ENCODE assay signal across 17 cellular contexts in genomic region chr20:51490635-51491034, GRCh38. TPM values are rescaled to one million over a fixed set of nuclear protein-coding genes. Genes with fewer than 3 reads are reported as not detected.
DNase-seq lines count a peak whose midpoint lies in the region; ATAC-seq and TF ChIP-seq lines count a peak whose summit lies in the region.
"Had no signal": no experiment of that assay in that cellular context is flagged by ENCODE, and none has a peak within 500 bp of the region (broad histone marks: within the 10 kb centered on the region; RNA-seq: fewer than 3 reads in every experiment).

No MANE protein-coding gene starts in this region.

- no peak for DNase-seq in activated CD4-positive, alpha-beta T cell treated with anti-CD3 and anti-CD28 coated beads, Interleukin-2, amount 10 ng/mL, durations not matched to agents 7 days and 5 days
- DNase-seq in activated CD4-positive, alpha-beta T cell treated with anti-CD3 and anti-CD28 coated beads, Interleukin-2, amount 50 U/mL, for 48 hours: no peak
- DNase-seq in stimulated activated naive CD8-positive, alpha-beta T cell treated with anti-CD3 and anti-CD28 coated beads, Interleukin-15, Interleukin-2, amounts not matched to agents 100 U/mL and 50 U/mL, for 24 hours: no peak
- no peak for DNase-seq in central memory CD8-positive, alpha-beta T cell (ENCODE audit: low spot score in 2 of 2)
- DNase-seq in Calu3 (no peak), AML-193 (lab: John Stamatoyannopoulos, UW) (no peak), SHP77 (lab: John Stamatoyannopoulos, UW) (no peak)
- DNase-seq: 8988T, DND-41, KG1, MV-4-11, NCI-H187 treated with DMSO at 0.1 percent for 48 hours, NCI-H2227 treated with DMSO at 0.1 percent for 48 hours, NCI-H510A treated with DMSO at 0.1 percent for 48 hours, NCI-H774, SHP77 treated with DMSO at 0.1 percent for 48 hours had no signal

- intact Hi-C loops in Calu3 (cut with micrococcal nuclease; ENCODE audit: unreplicated experiment): no loop called here

- H3K4me3 Mint-ChIP-seq in activated CD4-positive, alpha-beta T cell treated with anti-CD3 and anti-CD28 coated beads, Interleukin-2, amount 10 ng/mL, durations not matched to agents 7 days and 5 days: no peak overlapping the region
- no peak overlapping the region for H3K4me3 Mint-ChIP-seq in stimulated activated naive CD8-positive, alpha-beta T cell treated with anti-CD3 and anti-CD28 coated beads, Interleukin-15, Interleukin-2, amounts not matched to agents 100 ng/mL and 50 ng/mL, for 24 hours
- no peak overlapping the region for H3K4me3 Mint-ChIP-seq in central memory CD8-positive, alpha-beta T cell
- H3K4me3 Mint-ChIP-seq in Calu3 (ENCODE audit: low read depth, unreplicated experiment): no peak overlapping the region

- no peak for TF ChIP-seq CTCF in Calu3 (IDR thresholded peaks at IDR 0.05; ENCODE audit: unreplicated experiment)

- POLR2A ChIA-PET in activated CD4-positive, alpha-beta T cell treated with anti-CD3 and anti-CD28 coated beads, Interleukin-2, amount 10 ng/mL, durations not matched to agents 7 days and 5 days (lab: Charles Lee): no interaction called here

- no peaks in the 10 kb centered on the region for H3K27me3 Mint-ChIP-seq in activated CD4-positive, alpha-beta T cell treated with anti-CD3 and anti-CD28 coated beads, Interleukin-2, amount 10 ng/mL, durations not matched to agents 7 days and 5 days
- H3K27me3 Mint-ChIP-seq in stimulated activated naive CD8-positive, alpha-beta T cell treated with anti-CD3 and anti-CD28 coated beads, Interleukin-15, Interleukin-2, amounts not matched to agents 100 ng/mL and 50 ng/mL, for 24 hours: no peaks in the 10 kb centered on the region
- H3K27me3 Mint-ChIP-seq in central memory CD8-positive, alpha-beta T cell: no peaks in the 10 kb centered on the region
- no peaks in the 10 kb centered on the region for H3K27me3 Mint-ChIP-seq in Calu3 (ENCODE audit: unreplicated experiment)

- BruUV-seq in Calu3 (replicated peaks; lab: Mats Ljungman, UMichigan): no TSS peak

- H3K4me1 Mint-ChIP-seq in activated CD4-positive, alpha-beta T cell treated with anti-CD3 and anti-CD28 coated beads, Interleukin-2, amount 10 ng/mL, durations not matched to agents 7 days and 5 days: peaks cover 89% of the 10 kb centered on the region
- H3K4me1 Mint-ChIP-seq in stimulated activated naive CD8-positive, alpha-beta T cell treated with anti-CD3 and anti-CD28 coated beads, Interleukin-15, Interleukin-2, amounts not matched to agents 100 ng/mL and 50 ng/mL, for 24 hours (ENCODE audit: low read depth): peaks cover 90% of the 10 kb centered on the region
- peaks cover 92% of the 10 kb centered on the region for H3K4me1 Mint-ChIP-seq in central memory CD8-positive, alpha-beta T cell
- H3K4me1 Mint-ChIP-seq in Calu3 (ENCODE audit: low read depth, unreplicated experiment): peaks cover 29% of the 10 kb centered on the region

- H3K9me3 Mint-ChIP-seq in activated CD4-positive, alpha-beta T cell treated with anti-CD3 and anti-CD28 coated beads, Interleukin-2, amount 10 ng/mL, durations not matched to agents 7 days and 5 days: no peaks in the 10 kb centered on the region
- H3K9me3 Mint-ChIP-seq in stimulated activated naive CD8-positive, alpha-beta T cell treated with anti-CD3 and anti-CD28 coated beads, Interleukin-15, Interleukin-2, amounts not matched to agents 100 ng/mL and 50 ng/mL, for 24 hours: no peaks in the 10 kb centered on the region
- H3K9me3 Mint-ChIP-seq in central memory CD8-positive, alpha-beta T cell: no peaks in the 10 kb centered on the region
- H3K9me3 Mint-ChIP-seq in Calu3 (ENCODE audit: low read depth, unreplicated experiment): no peaks in the 10 kb centered on the region

- no peak for ATAC-seq in stimulated activated naive CD8-positive, alpha-beta T cell treated with anti-CD3 and anti-CD28 coated beads, Interleukin-15, Interleukin-2, amounts not matched to agents 100 U/mL and 50 U/mL, for 24 hours
- no peak for ATAC-seq in central memory CD8-positive, alpha-beta T cell (replicated peaks; ENCODE audit: extremely low read depth, poor library complexity, severe bottlenecking)

- CTCF ChIA-PET in activated CD4-positive, alpha-beta T cell treated with anti-CD3 and anti-CD28 coated beads, Interleukin-2, amount 10 ng/mL, durations not matched to agents 7 days and 5 days (lab: Charles Lee): interaction anchor here (0.6 to 1.4 kb wide), 3 partner anchors 9 to 678 kb away, joined by 3 read pairs; no protein-coding TSS in a partner anchor
- CTCF ChIA-PET in Calu3 (lab: Charles Lee): interaction anchor here (1.2 kb wide), 1 partner anchor 34 kb away, joined by 3 read pairs; no protein-coding TSS in a partner anchor

- peak overlapping the region; percentile 5 for H3K27ac Mint-ChIP-seq in activated CD4-positive, alpha-beta T cell treated with anti-CD3 and anti-CD28 coated beads, Interleukin-2, amount 10 ng/mL, durations not matched to agents 7 days and 5 days
- peak overlapping the region; percentile 52 for H3K27ac Mint-ChIP-seq in stimulated activated naive CD8-positive, alpha-beta T cell treated with anti-CD3 and anti-CD28 coated beads, Interleukin-15, Interleukin-2, amounts not matched to agents 100 ng/mL and 50 ng/mL, for 24 hours
- peak overlapping the region; percentile 99 for H3K27ac Mint-ChIP-seq in central memory CD8-positive, alpha-beta T cell (ENCODE audit: low read depth)
- no peak overlapping the region for H3K27ac Mint-ChIP-seq in Calu3 (ENCODE audit: unreplicated experiment)

- peaks cover 91% of the 10 kb centered on the region for H3K36me3 Mint-ChIP-seq in activated CD4-positive, alpha-beta T cell treated with anti-CD3 and anti-CD28 coated beads, Interleukin-2, amount 10 ng/mL, durations not matched to agents 7 days and 5 days (ENCODE audit: low read depth)
- peaks cover 75% of the 10 kb centered on the region for H3K36me3 Mint-ChIP-seq in stimulated activated naive CD8-positive, alpha-beta T cell treated with anti-CD3 and anti-CD28 coated beads, Interleukin-15, Interleukin-2, amounts not matched to agents 100 ng/mL and 50 ng/mL, for 24 hours (ENCODE audit: low read depth)
- H3K36me3 Mint-ChIP-seq in central memory CD8-positive, alpha-beta T cell (ENCODE audit: insufficient read depth): peaks cover 57% of the 10 kb centered on the region
- peaks cover 13% of the 10 kb centered on the region for H3K36me3 Mint-ChIP-seq in Calu3 (ENCODE audit: insufficient read depth, unreplicated experiment)

RNA-seq across cellular contexts. Expression of gene NFATC2, which starts 51.9 kb away (rescaled TPM):
- 10 to 100 TPM; 62.0 to 68.8 TPM for total RNA-seq in activated CD4-positive, alpha-beta T cell treated with anti-CD3 and anti-CD28 coated beads, Interleukin-2, amount 10 ng/mL, durations not matched to agents 7 days and 5 days
- total RNA-seq in Calu3 (2022): 14.2 and 15.8 TPM in 2 replicates
